ENCODE assay signal across 1 cellular context in the genomic region with DNA sequence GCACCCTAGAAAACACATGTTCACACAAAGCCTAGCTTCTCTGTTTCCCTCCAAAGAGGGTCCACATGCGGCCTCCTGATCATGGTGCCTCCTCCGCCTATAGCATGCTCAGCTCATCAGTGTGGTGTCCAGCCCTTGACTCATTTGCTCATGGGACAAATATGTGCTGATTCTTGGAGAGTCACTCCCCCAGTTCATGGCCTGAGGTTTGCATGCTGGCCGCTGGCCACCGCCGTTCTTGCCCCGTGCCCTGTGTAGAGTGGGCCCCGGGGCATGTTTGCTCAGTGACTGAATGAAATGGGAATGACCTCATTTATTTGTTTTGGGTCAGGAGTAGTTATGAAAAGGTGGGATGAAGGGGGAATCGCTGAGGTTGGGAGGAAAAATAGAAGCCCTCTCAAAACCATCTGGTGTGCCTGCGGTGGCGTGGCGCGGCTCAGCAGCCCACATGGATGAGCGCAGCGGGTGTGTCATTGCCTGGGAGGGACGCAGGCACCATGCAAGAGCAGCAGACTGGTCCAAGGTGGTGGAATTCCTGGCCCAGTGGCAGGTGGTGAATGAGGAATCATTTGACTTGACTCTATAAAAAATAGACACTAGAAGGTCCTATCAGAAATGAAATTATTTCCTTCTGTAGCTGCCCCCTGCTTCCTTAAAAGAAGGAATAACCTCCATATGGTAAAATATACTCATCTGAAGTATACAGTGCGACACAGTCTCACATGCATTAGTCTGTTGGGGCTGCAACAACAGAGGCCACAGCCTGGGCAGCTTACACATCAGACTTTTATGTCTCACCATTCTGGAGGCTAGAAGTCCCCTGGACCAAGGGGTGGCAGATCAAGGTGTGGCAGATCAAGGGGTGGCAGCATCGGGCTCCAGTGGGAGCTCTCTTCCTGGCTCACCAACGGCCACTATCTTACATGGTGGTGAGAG.
TF ChIP-seq lines count a peak whose summit lies in the region.

No MANE protein-coding gene starts in this region.

TF ChIP-seq in HEK293, 187 proteins besides CTCF, POLR2A, EP300 and RAD21 (continued from another document and continues in another):
- TF ChIP-seq ZNF280C (tag by site-specific recombination; IDR thresholded peaks at IDR 0.05) (no peak), ZNF366 (tag by site-specific recombination; conservative IDR thresholded peaks at IDR 0.05) (peak; percentile 91), ZNF433 (tag by site-specific recombination; IDR thresholded peaks at IDR 0.05; ENCODE audit: low read depth) (no peak), ZFP37 (tag by site-specific recombination; IDR thresholded peaks at IDR 0.05) (0 out of 2 replicates have a peak, but pooled peaks have one; percentile 45), KLF16 (tag by site-specific recombination; IDR thresholded peaks at IDR 0.05) (peak; percentile 85), GLI4 (tag by site-specific recombination; IDR thresholded peaks at IDR 0.05) (no peak), ZNF114 (tag by site-specific recombination; IDR thresholded peaks at IDR 0.05) (no peak), ZSCAN18 (tag by site-specific recombination; IDR thresholded peaks at IDR 0.05) (no peak), ZXDB (tag by site-specific recombination; IDR thresholded peaks at IDR 0.05) (peak; percentile 31; the same call in 1 of the 2 replicates), ZNF621 (tag by site-specific recombination; IDR thresholded peaks at IDR 0.05) (no peak), ZNF274 (IDR thresholded peaks at IDR 0.05; ENCODE audit: low read length) (no peak), ZNF274 (tag by site-specific recombination; IDR thresholded peaks at IDR 0.05; ENCODE audit: borderline replicate concordance) (no peak), ZNF324 (tag by site-specific recombination; IDR thresholded peaks at IDR 0.05) (peak; percentile 58; the same call in 1 of the 2 replicates), ZNF792 (tag by site-specific recombination; IDR thresholded peaks at IDR 0.05) (no peak), ZNF112 (tag by site-specific recombination; IDR thresholded peaks at IDR 0.05) (no peak), ZNF354C (tag by site-specific recombination; IDR thresholded peaks at IDR 0.05; ENCODE audit: borderline replicate concordance, low read depth) (no peak), ZNF157 (tag by site-specific recombination; IDR thresholded peaks at IDR 0.05) (no peak), ZBTB20 (tag by site-specific recombination; IDR thresholded peaks at IDR 0.05) (peak; percentile 97), BCL11B (tag by site-specific recombination; IDR thresholded peaks at IDR 0.05; ENCODE audit: low read depth) (no peak), FEZF1 (tag by site-specific recombination; IDR thresholded peaks at IDR 0.05) (peak; percentile 30; the same call in 1 of the 2 replicates), ZNF561 (tag by site-specific recombination; IDR thresholded peaks at IDR 0.05; ENCODE audit: borderline replicate concordance) (no peak), ZBTB7A (tag by site-specific recombination; IDR thresholded peaks at IDR 0.05; ENCODE audit: low read depth) (no peak), ZNF223 (tag by site-specific recombination; IDR thresholded peaks at IDR 0.05) (no peak), ZNF132 (tag by site-specific recombination; IDR thresholded peaks at IDR 0.05; ENCODE audit: borderline replicate concordance) (no peak), ZNF701 (tag by site-specific recombination; IDR thresholded peaks at IDR 0.05) (no peak), ZNF138 (tag by site-specific recombination; IDR thresholded peaks at IDR 0.05; ENCODE audit: borderline replicate concordance) (no peak), PATZ1 (tag by site-specific recombination; IDR thresholded peaks at IDR 0.05) (peak; percentile 80), ZNF585B (tag by site-specific recombination; IDR thresholded peaks at IDR 0.05) (no peak), ZSCAN23 (tag by site-specific recombination; IDR thresholded peaks at IDR 0.05) (0 out of 2 replicates have a peak, but pooled peaks have one; percentile 37), BCL11A (tag by site-specific recombination; IDR thresholded peaks at IDR 0.05; ENCODE audit: low read depth) (no peak), WT1 (tag by site-specific recombination; IDR thresholded peaks at IDR 0.05) (no peak), ZNF623 (tag by site-specific recombination; IDR thresholded peaks at IDR 0.05) (no peak), ZBTB17 (tag by site-specific recombination; IDR thresholded peaks at IDR 0.05) (no peak), ZNF510 (tag by site-specific recombination; IDR thresholded peaks at IDR 0.05; ENCODE audit: insufficient replicate concordance) (no peak), ZNF610 (tag by site-specific recombination; IDR thresholded peaks at IDR 0.05; ENCODE audit: borderline replicate concordance) (no peak), ZNF544 (tag by site-specific recombination; IDR thresholded peaks at IDR 0.05) (no peak), KLF7 (tag by site-specific recombination; IDR thresholded peaks at IDR 0.05; ENCODE audit: borderline replicate concordance) (no peak), KLF8 (tag by site-specific recombination; IDR thresholded peaks at IDR 0.05) (no peak), MEIS1 (CRISPR knock-in tag; IDR thresholded peaks at IDR 0.05; ENCODE audit: borderline replicate concordance) (no peak), ZNF184 (tag by site-specific recombination; IDR thresholded peaks at IDR 0.05) (no peak), ZNF791 (tag by site-specific recombination; IDR thresholded peaks at IDR 0.05) (no peak), ZNF175 (tag by site-specific recombination; IDR thresholded peaks at IDR 0.05) (no peak), ZNF624 (tag by site-specific recombination; IDR thresholded peaks at IDR 0.05) (no peak), ZNF830 (tag by site-specific recombination; IDR thresholded peaks at IDR 0.05; ENCODE audit: low read depth) (no peak), ZNF174 (tag by site-specific recombination; IDR thresholded peaks at IDR 0.05) (no peak), ZNF155 (tag by site-specific recombination; IDR thresholded peaks at IDR 0.05) (no peak), ZNF777 (tag by site-specific recombination; IDR thresholded peaks at IDR 0.05; ENCODE audit: borderline replicate concordance) (no peak)
- TF ChIP-seq, protein P1, sequence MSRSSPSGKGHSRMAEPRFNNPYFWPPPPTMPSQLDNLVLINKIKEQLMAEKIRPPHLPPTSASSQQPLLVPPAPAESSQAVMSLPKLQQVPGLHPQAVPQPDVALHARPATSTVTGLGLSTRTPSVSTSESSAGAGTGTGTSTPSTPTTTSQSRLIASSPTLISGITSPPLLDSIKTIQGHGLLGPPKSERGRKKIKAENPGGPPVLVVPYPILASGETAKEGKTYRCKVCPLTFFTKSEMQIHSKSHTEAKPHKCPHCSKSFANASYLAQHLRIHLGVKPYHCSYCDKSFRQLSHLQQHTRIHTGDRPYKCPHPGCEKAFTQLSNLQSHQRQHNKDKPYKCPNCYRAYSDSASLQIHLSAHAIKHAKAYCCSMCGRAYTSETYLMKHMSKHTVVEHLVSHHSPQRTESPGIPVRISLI (tag by site-specific recombination; IDR thresholded peaks at IDR 0.05): no peak
- TF ChIP-seq, protein P2, sequence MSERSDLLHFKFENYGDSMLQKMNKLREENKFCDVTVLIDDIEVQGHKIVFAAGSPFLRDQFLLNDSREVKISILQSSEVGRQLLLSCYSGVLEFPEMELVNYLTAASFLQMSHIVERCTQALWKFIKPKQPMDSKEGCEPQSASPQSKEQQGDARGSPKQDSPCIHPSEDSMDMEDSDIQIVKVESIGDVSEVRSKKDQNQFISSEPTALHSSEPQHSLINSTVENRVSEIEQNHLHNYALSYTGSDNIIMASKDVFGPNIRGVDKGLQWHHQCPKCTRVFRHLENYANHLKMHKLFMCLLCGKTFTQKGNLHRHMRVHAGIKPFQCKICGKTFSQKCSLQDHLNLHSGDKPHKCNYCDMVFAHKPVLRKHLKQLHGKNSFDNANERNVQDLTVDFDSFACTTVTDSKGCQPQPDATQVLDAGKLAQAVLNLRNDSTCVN (tag by site-specific recombination; optimal IDR thresholded peaks at IDR 0.05): peak; percentile 25
- TF ChIP-seq, protein P3, sequence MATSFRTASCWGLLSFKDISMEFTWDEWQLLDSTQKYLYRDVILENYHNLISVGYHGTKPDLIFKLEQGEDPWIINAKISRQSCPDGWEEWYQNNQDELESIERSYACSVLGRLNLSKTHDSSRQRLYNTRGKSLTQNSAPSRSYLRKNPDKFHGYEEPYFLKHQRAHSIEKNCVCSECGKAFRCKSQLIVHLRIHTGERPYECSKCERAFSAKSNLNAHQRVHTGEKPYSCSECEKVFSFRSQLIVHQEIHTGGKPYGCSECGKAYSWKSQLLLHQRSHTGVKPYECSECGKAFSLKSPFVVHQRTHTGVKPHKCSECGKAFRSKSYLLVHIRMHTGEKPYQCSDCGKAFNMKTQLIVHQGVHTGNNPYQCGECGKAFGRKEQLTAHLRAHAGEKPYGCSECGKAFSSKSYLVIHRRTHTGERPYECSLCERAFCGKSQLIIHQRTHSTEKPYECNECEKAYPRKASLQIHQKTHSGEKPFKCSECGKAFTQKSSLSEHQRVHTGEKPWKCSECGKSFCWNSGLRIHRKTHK (tag by site-specific recombination; IDR thresholded peaks at IDR 0.05): no peak
- TF ChIP-seq, protein P4, sequence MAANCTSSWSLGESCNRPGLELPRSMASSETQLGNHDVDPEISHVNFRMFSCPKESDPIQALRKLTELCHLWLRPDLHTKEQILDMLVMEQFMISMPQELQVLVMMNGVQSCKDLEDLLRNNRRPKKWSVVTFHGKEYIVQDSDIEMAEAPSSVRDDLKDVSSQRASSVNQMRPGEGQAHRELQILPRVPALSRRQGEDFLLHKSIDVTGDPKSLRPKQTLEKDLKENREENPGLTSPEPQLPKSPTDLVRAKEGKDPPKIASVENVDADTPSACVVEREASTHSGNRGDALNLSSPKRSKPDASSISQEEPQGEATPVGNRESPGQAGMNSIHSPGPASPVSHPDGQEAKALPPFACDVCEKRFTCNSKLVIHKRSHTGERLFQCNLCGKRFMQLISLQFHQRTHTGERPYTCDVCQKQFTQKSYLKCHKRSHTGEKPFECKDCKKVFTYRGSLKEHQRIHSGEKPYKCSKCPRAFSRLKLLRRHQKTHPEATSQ (tag by site-specific recombination; IDR thresholded peaks at IDR 0.05): no peak
- TF ChIP-seq, protein P5, sequence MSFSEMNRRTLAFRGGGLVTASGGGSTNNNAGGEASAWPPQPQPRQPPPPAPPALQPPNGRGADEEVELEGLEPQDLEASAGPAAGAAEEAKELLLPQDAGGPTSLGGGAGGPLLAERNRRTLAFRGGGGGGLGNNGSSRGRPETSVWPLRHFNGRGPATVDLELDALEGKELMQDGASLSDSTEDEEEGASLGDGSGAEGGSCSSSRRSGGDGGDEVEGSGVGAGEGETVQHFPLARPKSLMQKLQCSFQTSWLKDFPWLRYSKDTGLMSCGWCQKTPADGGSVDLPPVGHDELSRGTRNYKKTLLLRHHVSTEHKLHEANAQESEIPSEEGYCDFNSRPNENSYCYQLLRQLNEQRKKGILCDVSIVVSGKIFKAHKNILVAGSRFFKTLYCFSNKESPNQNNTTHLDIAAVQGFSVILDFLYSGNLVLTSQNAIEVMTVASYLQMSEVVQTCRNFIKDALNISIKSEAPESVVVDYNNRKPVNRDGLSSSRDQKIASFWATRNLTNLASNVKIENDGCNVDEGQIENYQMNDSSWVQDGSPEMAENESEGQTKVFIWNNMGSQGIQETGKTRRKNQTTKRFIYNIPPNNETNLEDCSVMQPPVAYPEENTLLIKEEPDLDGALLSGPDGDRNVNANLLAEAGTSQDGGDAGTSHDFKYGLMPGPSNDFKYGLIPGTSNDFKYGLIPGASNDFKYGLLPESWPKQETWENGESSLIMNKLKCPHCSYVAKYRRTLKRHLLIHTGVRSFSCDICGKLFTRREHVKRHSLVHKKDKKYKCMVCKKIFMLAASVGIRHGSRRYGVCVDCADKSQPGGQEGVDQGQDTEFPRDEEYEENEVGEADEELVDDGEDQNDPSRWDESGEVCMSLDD (tag by site-specific recombination; IDR thresholded peaks at IDR 0.05): no peak
